In genomic region chr13:46628622-46629365, GRCh38 we compare ENCODE assay signal across 20 cellular contexts.
DNase-seq lines count a peak whose midpoint lies in the region; ATAC-seq and TF ChIP-seq lines count a peak whose summit lies in the region.
"Had no signal": no experiment of that assay in that cellular context is flagged by ENCODE, and none has a peak within 500 bp of the region (broad histone marks: within the 10 kb centered on the region; RNA-seq: fewer than 3 reads in every experiment).

No MANE protein-coding gene starts in this region.

- intact Hi-C loops in left colon (cut with DNase I, micrococcal nuclease), result no loop called here

- no peaks in the 10 kb centered on the region for H3K27me3 Mint-ChIP-seq in activated T-cell treated with anti-CD3 and anti-CD28 coated beads, Interleukin-2, amount 50 U/mL, for 72 hours (ENCODE audit: low read depth)
- H3K27me3 Mint-ChIP-seq in activated T-cell treated with anti-CD3 and anti-CD28 coated beads, Interleukin-2, amount 50 U/mL, for 24 hours, result no peaks in the 10 kb centered on the region
- H3K27me3 Mint-ChIP-seq in brain (no peaks in the 10 kb centered on the region), naive B cell (no peaks in the 10 kb centered on the region)
- H3K27me3 Mint-ChIP-seq in stimulated activated naive B cell treated with anti-CD40 and anti-IgM and Interleukin-4, amounts not matched to agents 10 μg/mL and 1 μg/mL and 100 μg/mL, for 72 hours, result no peaks in the 10 kb centered on the region

- H3K4me1 Mint-ChIP-seq in activated T-cell treated with anti-CD3 and anti-CD28 coated beads, Interleukin-2, amount 50 U/mL, for 72 hours (ENCODE audit: low read depth), result peaks cover 59% of the 10 kb centered on the region
- H3K4me1 Mint-ChIP-seq in activated T-cell treated with anti-CD3 and anti-CD28 coated beads, Interleukin-2, amount 50 U/mL, for 24 hours (ENCODE audit: low read depth), result peaks cover 62% of the 10 kb centered on the region
- H3K4me1 Mint-ChIP-seq in brain, result peaks cover 91% of the 10 kb centered on the region
- peaks cover 61 to 88% (median 78%) of the 10 kb centered on the region in 3 donors for H3K4me1 Mint-ChIP-seq in naive B cell
- H3K4me1 Mint-ChIP-seq in stimulated activated naive B cell treated with anti-CD40 and anti-IgM and Interleukin-4, amounts not matched to agents 10 μg/mL and 1 μg/mL and 100 μg/mL, for 72 hours, result peaks cover 56 to 86% of the 10 kb centered on the region in 2 donors

- no peak for TF ChIP-seq CTCF in brain (conservative IDR thresholded peaks at IDR 0.05)

- ATAC-seq in activated T-cell treated with anti-CD3 and anti-CD28 coated beads, Interleukin-2, amount 50 U/mL, for 72 hours (replicated peaks in 1 of 2), result no peak
- ATAC-seq in naive B cell (ENCODE audit: low read depth in 2 of 2) (no peak), left colon (no peak)
- no peak for ATAC-seq in stimulated activated naive B cell treated with anti-CD40 and anti-IgM and Interleukin-4, amounts not matched to agents 10 μg/mL and 1 μg/mL and 100 μg/mL, for 72 hours (replicated peaks)
- ATAC-seq: PC-3 had no signal

- peak overlapping the region; percentile 21 for H3K27ac Mint-ChIP-seq in activated T-cell treated with anti-CD3 and anti-CD28 coated beads, Interleukin-2, amount 50 U/mL, for 72 hours
- H3K27ac Mint-ChIP-seq in activated T-cell treated with anti-CD3 and anti-CD28 coated beads, Interleukin-2, amount 50 U/mL, for 24 hours, result no peak overlapping the region
- H3K27ac Mint-ChIP-seq in brain (peak overlapping the region in 4 of 5 experiments; percentile 46 to 94 (median 86)), naive B cell (peak overlapping the region in 5 of 6 donors; percentile 4 to 87 (median 80))
- H3K27ac Mint-ChIP-seq in stimulated activated naive B cell treated with anti-CD40 and anti-IgM and Interleukin-4, amounts not matched to agents 10 μg/mL and 1 μg/mL and 100 μg/mL, for 72 hours, result peak overlapping the region; percentile 68

- peaks cover 0 to 1% of the 10 kb centered on the region in 2 donors for H3K36me3 Mint-ChIP-seq in activated T-cell treated with anti-CD3 and anti-CD28 coated beads, Interleukin-2, amount 50 U/mL, for 72 hours (ENCODE audit: insufficient read depth in 2 of 2)
- H3K36me3 Mint-ChIP-seq in activated T-cell treated with anti-CD3 and anti-CD28 coated beads, Interleukin-2, amount 50 U/mL, for 24 hours (ENCODE audit: low read depth), result no peaks in the 10 kb centered on the region
- H3K36me3 Mint-ChIP-seq in brain (no peaks in the 10 kb centered on the region), naive B cell (no peaks in the 10 kb centered on the region)
- H3K36me3 Mint-ChIP-seq in stimulated activated naive B cell treated with anti-CD40 and anti-IgM and Interleukin-4, amounts not matched to agents 10 μg/mL and 1 μg/mL and 100 μg/mL, for 72 hours, result peaks cover 7 to 16% of the 10 kb centered on the region in 2 donors
- H3K36me3 Mint-ChIP-seq: CD14-positive monocyte had no signal

- no peak for DNase-seq in activated T-cell treated with anti-CD3 and anti-CD28 coated beads, Interleukin-2, amount 50 U/mL, for 72 hours
- DNase-seq in activated T-cell treated with anti-CD3 and anti-CD28 coated beads, Interleukin-2, amount 50 U/mL, for 24 hours, result no peak
- DNase-seq in naive B cell, result no peak
- no peak for DNase-seq in stimulated activated naive B cell treated with anti-CD40 and anti-IgM and Interleukin-4, amounts not matched to agents 10 μg/mL and 1 μg/mL and 100 μg/mL, for 72 hours
- DNase-seq in activated effector memory CD4-positive, alpha-beta T cell treated with Interleukin-2 at 50 U/mL for 16 hours, result no peak
- DNase-seq in activated CD4-positive, alpha-beta T cell treated with anti-CD3 and anti-CD28 coated beads for 48 hours, result no peak
- DNase-seq in left colon, result no peak
- DNase-seq: AML-193, DMS 273 treated with DMSO at 0.1 percent for 48 hours, DND-41, Karpas-422, NCI-H1436, NCI-H2029, NCI-H345, NCI-H524 treated with DMSO at 0.1 percent for 48 hours, PC-3, RPMI8226, SIG-M5 had no signal

- H3K9me3 Mint-ChIP-seq in activated T-cell treated with anti-CD3 and anti-CD28 coated beads, Interleukin-2, amount 50 U/mL, for 72 hours, result peaks cover 0 to 1% of the 10 kb centered on the region in 2 donors
- H3K9me3 Mint-ChIP-seq in activated T-cell treated with anti-CD3 and anti-CD28 coated beads, Interleukin-2, amount 50 U/mL, for 24 hours, result no peaks in the 10 kb centered on the region
- peaks cover 0 to 2% (median 0%) of the 10 kb centered on the region in 5 experiments for H3K9me3 Mint-ChIP-seq in brain
- H3K9me3 Mint-ChIP-seq in naive B cell, result no peaks in the 10 kb centered on the region
- H3K9me3 Mint-ChIP-seq in stimulated activated naive B cell treated with anti-CD40 and anti-IgM and Interleukin-4, amounts not matched to agents 10 μg/mL and 1 μg/mL and 100 μg/mL, for 72 hours, result peaks cover 0 to 4% of the 10 kb centered on the region in 2 donors
- H3K9me3 Mint-ChIP-seq: CD14-positive monocyte had no signal

- H3K4me3 Mint-ChIP-seq in activated T-cell treated with anti-CD3 and anti-CD28 coated beads, Interleukin-2, amount 50 U/mL, for 72 hours, result no peak overlapping the region
- no peak overlapping the region for H3K4me3 Mint-ChIP-seq in activated T-cell treated with anti-CD3 and anti-CD28 coated beads, Interleukin-2, amount 50 U/mL, for 24 hours
- H3K4me3 Mint-ChIP-seq in brain (no peak overlapping the region), naive B cell (no peak overlapping the region)
- no peak overlapping the region for H3K4me3 Mint-ChIP-seq in stimulated activated naive B cell treated with anti-CD40 and anti-IgM and Interleukin-4, amounts not matched to agents 10 μg/mL and 1 μg/mL and 100 μg/mL, for 72 hours
- H3K4me3 Mint-ChIP-seq: CD14-positive monocyte had no signal
